17 cellular contexts compared by ENCODE assay signal in genomic region chr3:45057557-45057956, GRCh38. TPM values are rescaled to one million over a fixed set of nuclear protein-coding genes. Genes with fewer than 3 reads are reported as not detected.
DNase-seq lines count a peak whose midpoint lies in the region; ATAC-seq and TF ChIP-seq lines count a peak whose summit lies in the region.
"Had no signal": no experiment of that assay in that cellular context is flagged by ENCODE, and none has a peak within 500 bp of the region (broad histone marks: within the 10 kb centered on the region; RNA-seq: fewer than 3 reads in every experiment).

No MANE protein-coding gene starts in this region.

- no peaks in the 10 kb centered on the region for H3K36me3 ChIP-seq in lower lobe of right lung

- DNase-seq in stimulated activated naive CD8-positive, alpha-beta T cell treated with anti-CD3 and anti-CD28 coated beads, Interleukin-15, Interleukin-2, amounts not matched to agents 100 U/mL and 50 U/mL, for 24 hours: peak; percentile 29
- no peak for DNase-seq in stimulated activated naive CD8-positive, alpha-beta T cell treated with anti-CD3 and anti-CD28 coated beads, Interleukin-15, amount 100 ng/mL, for 72 hours
- DNase-seq in T-helper 17 cell (no peak), lower lobe of right lung (no peak), NCI-H1436 (lab: John Stamatoyannopoulos, UW) (no peak)
- DNase-seq: activated CD8-positive, alpha-beta memory T cell treated with anti-CD3 and anti-CD28 coated beads for 24 hours; activated naive CD4-positive, alpha-beta T cell treated with anti-CD3 and anti-CD28 coated beads, Interleukin-2, amount 10 ng/mL, durations not matched to agents 7 days and 5 days; DMS 273 treated with DMSO at 0.1 percent for 48 hours; mucosa of descending colon; NCI-H1105 had no signal

- H3K27me3 Mint-ChIP-seq in stimulated activated naive CD8-positive, alpha-beta T cell treated with anti-CD3 and anti-CD28 coated beads, Interleukin-15, amount 100 ng/mL, for 72 hours: peaks cover 9% of the 10 kb centered on the region
- peaks cover 11% of the 10 kb centered on the region for H3K27me3 Mint-ChIP-seq in T-helper 17 cell

- H3K36me3 Mint-ChIP-seq in T-helper 17 cell (ENCODE audit: low read depth): peaks cover 2% of the 10 kb centered on the region
- H3K36me3 Mint-ChIP-seq: activated naive CD4-positive, alpha-beta T cell treated with anti-CD3 and anti-CD28 coated beads, Interleukin-2, amount 10 ng/mL, durations not matched to agents 7 days and 5 days; brain had no signal

- peak overlapping the region in 1 of 2 donors; percentile 22 for H3K27ac Mint-ChIP-seq in stimulated activated naive CD8-positive, alpha-beta T cell treated with anti-CD3 and anti-CD28 coated beads, Interleukin-15, amount 100 ng/mL, for 72 hours
- peak overlapping the region; percentile 1 for H3K27ac Mint-ChIP-seq in T-helper 17 cell
- H3K27ac Mint-ChIP-seq: activated naive CD4-positive, alpha-beta T cell treated with anti-CD3 and anti-CD28 coated beads, Interleukin-2, amount 10 ng/mL, durations not matched to agents 7 days and 5 days had no signal

- no peak overlapping the region for H3K4me3 ChIP-seq in lower lobe of right lung
- H3K4me3 ChIP-seq: dorsolateral prefrontal cortex, mucosa of descending colon, smooth muscle cell had no signal

- H3K4me3 Mint-ChIP-seq in stimulated activated naive CD8-positive, alpha-beta T cell treated with anti-CD3 and anti-CD28 coated beads, Interleukin-15, amount 100 ng/mL, for 72 hours: no peak overlapping the region
- no peak overlapping the region for H3K4me3 Mint-ChIP-seq in T-helper 17 cell
- H3K4me3 Mint-ChIP-seq: activated naive CD4-positive, alpha-beta T cell treated with anti-CD3 and anti-CD28 coated beads, Interleukin-2, amount 10 ng/mL, durations not matched to agents 7 days and 5 days; brain had no signal

- H3K27ac ChIP-seq in lower lobe of right lung: peak overlapping the region; percentile 4
- H3K27ac ChIP-seq: HL-60 had no signal

- peaks cover 22% of the 10 kb centered on the region for H3K4me1 ChIP-seq in lower lobe of right lung

- H3K9me3 ChIP-seq in T-helper 17 cell (ENCODE audit: control insufficient read depth, low read length, poor library complexity, severe bottlenecking) (no peaks in the 10 kb centered on the region), lower lobe of right lung (no peaks in the 10 kb centered on the region)
- H3K9me3 ChIP-seq: mucosa of descending colon had no signal

- no peak for TF ChIP-seq CTCF in lower lobe of right lung (IDR thresholded peaks at IDR 0.05)

- no peak for ATAC-seq in stimulated activated naive CD8-positive, alpha-beta T cell treated with anti-CD3 and anti-CD28 coated beads, Interleukin-15, Interleukin-2, amounts not matched to agents 100 U/mL and 50 U/mL, for 24 hours
- ATAC-seq in stimulated activated naive CD8-positive, alpha-beta T cell treated with anti-CD3 and anti-CD28 coated beads, Interleukin-15, amount 100 ng/mL, for 72 hours: no peak
- ATAC-seq in T-helper 17 cell (no peak), lower lobe of right lung (no peak), GM18520 (IDR thresholded peaks at IDR 0.05; ENCODE audit: unreplicated experiment) (no peak), GM19328 (IDR thresholded peaks at IDR 0.05; ENCODE audit: unreplicated experiment) (no peak)

- H3K4me1 Mint-ChIP-seq in stimulated activated naive CD8-positive, alpha-beta T cell treated with anti-CD3 and anti-CD28 coated beads, Interleukin-15, amount 100 ng/mL, for 72 hours: peaks cover 25% of the 10 kb centered on the region
- peaks cover 12% of the 10 kb centered on the region for H3K4me1 Mint-ChIP-seq in T-helper 17 cell

- H3K9me3 Mint-ChIP-seq in stimulated activated naive CD8-positive, alpha-beta T cell treated with anti-CD3 and anti-CD28 coated beads, Interleukin-15, amount 100 ng/mL, for 72 hours: no peaks in the 10 kb centered on the region
- H3K9me3 Mint-ChIP-seq: activated naive CD4-positive, alpha-beta T cell treated with anti-CD3 and anti-CD28 coated beads, Interleukin-2, amount 10 ng/mL, durations not matched to agents 7 days and 5 days; brain had no signal

- H3K27me3 ChIP-seq in lower lobe of right lung (ENCODE audit: low read depth): no peaks in the 10 kb centered on the region

- intact Hi-C loops in lower lobe of right lung (cut with DNase I): no loop called here

RNA-seq across cellular contexts. Expression of gene CLEC3B, which starts 31.5 kb away (rescaled TPM):
- total RNA-seq in T-helper 17 cell (under 1 TPM in 1 of 2 donors, not detected in 1; 0.99 TPM), lower lobe of right lung (217 TPM)
- total RNA-seq: kidney epithelial cell, smooth muscle cell had no signal

Comparison
In these comparisons a context has a peak if more than half of its experiments do, and no peak if none do; other contexts are left out.
1. RNA of gene CLEC3B, which starts 31.5 kb away (total RNA-seq): 217 TPM in lower lobe of right lung (single experiment); 0.99 TPM in T-helper 17 cell; every median in the first group is over 100 times any median in the second.